In genomic region chr10:96695366-96695765, GRCh38 we compare ENCODE assay signal across 3 cellular contexts.
TF ChIP-seq lines count a peak whose summit lies in the region.

No MANE protein-coding gene starts in this region.

TF ChIP-seq in liver, 16 proteins besides CTCF, POLR2A, EP300 and RAD21:
- TF ChIP-seq GABPA (IDR thresholded peaks at IDR 0.05 in 1 of 2, conservative IDR thresholded peaks at IDR 0.05 in 1 of 2) (no peak), HNF4A (conservative IDR thresholded peaks at IDR 0.05) (no peak), JUND (IDR thresholded peaks at IDR 0.05) (no peak), HNF4G (IDR thresholded peaks at IDR 0.05) (no peak), FOXA1 (IDR thresholded peaks at IDR 0.05) (no peak), SP1 (IDR thresholded peaks at IDR 0.05) (no peak), FOXA2 (IDR thresholded peaks at IDR 0.05) (no peak), RXRA (IDR thresholded peaks at IDR 0.05) (no peak), EGR1 (IDR thresholded peaks at IDR 0.05; ENCODE audit: low read depth in 2 of 2) (peak; percentile 57 to 87)
TF ChIP-seq in liver: peak in this region for 1.

TF ChIP-seq in HepG2, 621 proteins besides CTCF, POLR2A, EP300 and RAD21:
- TF ChIP-seq NFIC (IDR thresholded peaks at IDR 0.05; ENCODE audit: low read length) (no peak), NR3C1 (CRISPR knock-in tag; IDR thresholded peaks at IDR 0.05) (no peak), ELF1 (CRISPR knock-in tag; IDR thresholded peaks at IDR 0.05) (no peak), NR1H2 (CRISPR knock-in tag; IDR thresholded peaks at IDR 0.05; ENCODE audit: borderline replicate concordance, low read depth) (no peak), FIP1L1 (IDR thresholded peaks at IDR 0.05; ENCODE audit: borderline replicate concordance, insufficient read depth, low read depth, low read length) (no peak), TRIM24 (CRISPR knock-in tag; IDR thresholded peaks at IDR 0.05) (no peak), SMC3 (IDR thresholded peaks at IDR 0.05; ENCODE audit: low read length) (no peak), DPF2 (CRISPR knock-in tag; IDR thresholded peaks at IDR 0.05; ENCODE audit: borderline replicate concordance, low read depth) (no peak), SAFB2 (CRISPR knock-in tag; IDR thresholded peaks at IDR 0.05; ENCODE audit: borderline replicate concordance, low read depth) (no peak), ZBTB7B (CRISPR knock-in tag; IDR thresholded peaks at IDR 0.05) (no peak)
- TF ChIP-seq, protein P1, sequence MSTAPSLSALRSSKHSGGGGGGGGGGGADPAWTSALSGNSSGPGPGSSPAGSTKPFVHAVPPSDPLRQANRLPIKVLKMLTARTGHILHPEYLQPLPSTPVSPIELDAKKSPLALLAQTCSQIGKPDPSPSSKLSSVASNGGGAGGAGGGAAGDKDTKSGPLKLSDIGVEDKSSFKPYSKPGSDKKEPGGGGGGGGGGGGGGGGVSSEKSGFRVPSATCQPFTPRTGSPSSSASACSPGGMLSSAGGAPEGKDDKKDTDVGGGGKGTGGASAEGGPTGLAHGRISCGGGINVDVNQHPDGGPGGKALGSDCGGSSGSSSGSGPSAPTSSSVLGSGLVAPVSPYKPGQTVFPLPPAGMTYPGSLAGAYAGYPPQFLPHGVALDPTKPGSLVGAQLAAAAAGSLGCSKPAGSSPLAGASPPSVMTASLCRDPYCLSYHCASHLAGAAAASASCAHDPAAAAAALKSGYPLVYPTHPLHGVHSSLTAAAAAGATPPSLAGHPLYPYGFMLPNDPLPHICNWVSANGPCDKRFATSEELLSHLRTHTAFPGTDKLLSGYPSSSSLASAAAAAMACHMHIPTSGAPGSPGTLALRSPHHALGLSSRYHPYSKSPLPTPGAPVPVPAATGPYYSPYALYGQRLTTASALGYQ (CRISPR knock-in tag; IDR thresholded peaks at IDR 0.05) = no peak
TF ChIP-seq in HepG2: peak in this region for 0.

TF ChIP-seq in GM12878, 131 proteins besides CTCF, POLR2A, EP300 and RAD21:
- TF ChIP-seq MEF2A (IDR thresholded peaks at IDR 0.05; ENCODE audit: insufficient read depth, low read depth, low read length) = peak; percentile 53; the same call in 1 of the 2 replicates
- TF ChIP-seq MTA3 (IDR thresholded peaks at IDR 0.05; ENCODE audit: borderline replicate concordance, low read length) = no peak
- TF ChIP-seq CREM (IDR thresholded peaks at IDR 0.05; ENCODE audit: low read depth) = peak; percentile 42; the same call in 1 of the 2 replicates
- no peak for TF ChIP-seq PML (IDR thresholded peaks at IDR 0.05; ENCODE audit: low read length)
- peak; percentile 68; the same call in 1 of the 2 replicates for TF ChIP-seq NFIC (IDR thresholded peaks at IDR 0.05; ENCODE audit: low read depth, low read length)
- peak; percentile 50; the same call in 1 of the 2 replicates for TF ChIP-seq JUNB (IDR thresholded peaks at IDR 0.05)
- TF ChIP-seq BCLAF1 (IDR thresholded peaks at IDR 0.05) = no peak
- TF ChIP-seq GABPA (IDR thresholded peaks at IDR 0.05; ENCODE audit: low read depth) = 0 out of 2 replicates have a peak, but pooled peaks have one; percentile 18
- TF ChIP-seq, protein P2, sequence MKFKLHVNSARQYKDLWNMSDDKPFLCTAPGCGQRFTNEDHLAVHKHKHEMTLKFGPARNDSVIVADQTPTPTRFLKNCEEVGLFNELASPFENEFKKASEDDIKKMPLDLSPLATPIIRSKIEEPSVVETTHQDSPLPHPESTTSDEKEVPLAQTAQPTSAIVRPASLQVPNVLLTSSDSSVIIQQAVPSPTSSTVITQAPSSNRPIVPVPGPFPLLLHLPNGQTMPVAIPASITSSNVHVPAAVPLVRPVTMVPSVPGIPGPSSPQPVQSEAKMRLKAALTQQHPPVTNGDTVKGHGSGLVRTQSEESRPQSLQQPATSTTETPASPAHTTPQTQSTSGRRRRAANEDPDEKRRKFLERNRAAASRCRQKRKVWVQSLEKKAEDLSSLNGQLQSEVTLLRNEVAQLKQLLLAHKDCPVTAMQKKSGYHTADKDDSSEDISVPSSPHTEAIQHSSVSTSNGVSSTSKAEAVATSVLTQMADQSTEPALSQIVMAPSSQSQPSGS (IDR thresholded peaks at IDR 0.05; ENCODE audit: low read length) = peak; percentile 43; the same call in 1 of the 2 replicates
- TF ChIP-seq, protein P3, sequence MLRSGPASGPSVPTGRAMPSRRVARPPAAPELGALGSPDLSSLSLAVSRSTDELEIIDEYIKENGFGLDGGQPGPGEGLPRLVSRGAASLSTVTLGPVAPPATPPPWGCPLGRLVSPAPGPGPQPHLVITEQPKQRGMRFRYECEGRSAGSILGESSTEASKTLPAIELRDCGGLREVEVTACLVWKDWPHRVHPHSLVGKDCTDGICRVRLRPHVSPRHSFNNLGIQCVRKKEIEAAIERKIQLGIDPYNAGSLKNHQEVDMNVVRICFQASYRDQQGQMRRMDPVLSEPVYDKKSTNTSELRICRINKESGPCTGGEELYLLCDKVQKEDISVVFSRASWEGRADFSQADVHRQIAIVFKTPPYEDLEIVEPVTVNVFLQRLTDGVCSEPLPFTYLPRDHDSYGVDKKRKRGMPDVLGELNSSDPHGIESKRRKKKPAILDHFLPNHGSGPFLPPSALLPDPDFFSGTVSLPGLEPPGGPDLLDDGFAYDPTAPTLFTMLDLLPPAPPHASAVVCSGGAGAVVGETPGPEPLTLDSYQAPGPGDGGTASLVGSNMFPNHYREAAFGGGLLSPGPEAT (IDR thresholded peaks at IDR 0.05; ENCODE audit: low read depth) = no peak
- TF ChIP-seq, protein P4, sequence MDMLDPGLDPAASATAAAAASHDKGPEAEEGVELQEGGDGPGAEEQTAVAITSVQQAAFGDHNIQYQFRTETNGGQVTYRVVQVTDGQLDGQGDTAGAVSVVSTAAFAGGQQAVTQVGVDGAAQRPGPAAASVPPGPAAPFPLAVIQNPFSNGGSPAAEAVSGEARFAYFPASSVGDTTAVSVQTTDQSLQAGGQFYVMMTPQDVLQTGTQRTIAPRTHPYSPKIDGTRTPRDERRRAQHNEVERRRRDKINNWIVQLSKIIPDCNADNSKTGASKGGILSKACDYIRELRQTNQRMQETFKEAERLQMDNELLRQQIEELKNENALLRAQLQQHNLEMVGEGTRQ (IDR thresholded peaks at IDR 0.05; ENCODE audit: borderline replicate concordance, low read depth, low read length) = no peak
- no peak for TF ChIP-seq NR2F1 (conservative IDR thresholded peaks at IDR 0.05)
- TF ChIP-seq NBN (IDR thresholded peaks at IDR 0.05) = no peak
- TF ChIP-seq EGR1 (IDR thresholded peaks at IDR 0.05; ENCODE audit: borderline replicate concordance in 1 of 2, low read depth in 2 of 2, low read length in 2 of 2) = peak in 1 of 2 experiments; percentile 55; a peak in 1 of 3 replicates
- TF ChIP-seq CREB1 (IDR thresholded peaks at IDR 0.05; ENCODE audit: low read depth) = peak; percentile 78; the same call in 1 of the 2 replicates
- TF ChIP-seq RUNX3 (IDR thresholded peaks at IDR 0.05; ENCODE audit: low read length) = peak; percentile 54; the same call in 1 of the 2 replicates
